In genomic region chr13:46052314-46053161, GRCh38 we compare ENCODE assay signal across 8 cellular contexts. TPM values are rescaled to one million over a fixed set of nuclear protein-coding genes. Genes with fewer than 3 reads are reported as not detected.
DNase-seq lines count a peak whose midpoint lies in the region; ATAC-seq and TF ChIP-seq lines count a peak whose summit lies in the region.

Gene ZC3H13 (minus strand): TSS chr13:46052746. CDS start chr13:46045507, 7,239 bp downstream.

- H3K27ac ChIP-seq in SK-N-SH (ENCODE audit: low read depth in 2 of 2, low read length in 1 of 2) (peak within 1 kb of the TSS; percentile 93), suprapubic skin (peak within 1 kb of the TSS; percentile 93)

- CTCF ChIA-PET in GM10248 (lab: Yijun Ruan, JAX), result interaction anchor here (0.8 to 2.0 kb wide), 8 partner anchors 10 to 269 kb away, joined by 3 to 9 read pairs (median 4); no protein-coding TSS in a partner anchor
- CTCF ChIA-PET in SK-N-SH (lab: Yijun Ruan, JAX), result interaction anchor here (0.5 to 1.5 kb wide), 7 partner anchors 10 to 245 kb away, joined by 3 to 7 read pairs (median 4); no protein-coding TSS in a partner anchor

- peak; percentile 26 to 74 for TF ChIP-seq POLR2A in suprapubic skin (IDR thresholded peaks at IDR 0.05)

- DNase-seq in GM10248 (ENCODE audit: extremely low spot score) (peak; percentile 93), NCI-H1048 (lab: John Stamatoyannopoulos, UW) (peak; percentile 30), SK-N-SH (peak; percentile 90), globus pallidus (ENCODE audit: low spot score) (peak; percentile 97), nucleus accumbens (lab: John Stamatoyannopoulos, UW) (peak; percentile 69 to 98 (median 91)), suprapubic skin (ENCODE audit: low spot score in 2 of 2) (peak; percentile 96)
- peak; percentile 93 for DNase-seq in activated naive CD4-positive, alpha-beta T cell treated with anti-CD3 and anti-CD28 coated beads, Interleukin-2, amount 50 U/mL, for 16 hours

- no peaks in the 10 kb centered on the region for H3K9me3 ChIP-seq in SK-N-SH
- no peaks in the 10 kb centered on the region for H3K9me3 ChIP-seq in suprapubic skin

- ATAC-seq in HG02571 (IDR thresholded peaks at IDR 0.05; ENCODE audit: unreplicated experiment), result peak; percentile 100

- H3K4me1 ChIP-seq in SK-N-SH (ENCODE audit: control insufficient read depth in 1 of 2, insufficient read depth in 2 of 2, low read depth in 1 of 2, low read length in 1 of 2) (peaks cover 4 to 17% of the 10 kb centered on the region in 2 experiments; a peak in 2 of 4 replicates), suprapubic skin (peaks cover 35% of the 10 kb centered on the region)

- no peaks in the 10 kb centered on the region for H3K27me3 ChIP-seq in SK-N-SH (ENCODE audit: insufficient read depth)
- peaks cover 5% of the 10 kb centered on the region for H3K27me3 ChIP-seq in suprapubic skin

- TF ChIP-seq RAD21 in SK-N-SH (IDR thresholded peaks at IDR 0.05; ENCODE audit: low read length), result no peak

- TF ChIP-seq EP300 in SK-N-SH (IDR thresholded peaks at IDR 0.05; ENCODE audit: borderline replicate concordance in 1 of 2, low read depth in 1 of 2, low read length in 1 of 2), result no peak
- no peak for TF ChIP-seq EP300 in suprapubic skin (IDR thresholded peaks at IDR 0.05)

- peak within 1 kb of the TSS; percentile 95 for H3K9ac ChIP-seq in SK-N-SH

- peak within 1 kb of the TSS; percentile 100 for H2AFZ ChIP-seq in SK-N-SH (ENCODE audit: low read depth)

- peaks cover 21% of the 10 kb centered on the region for H4K20me1 ChIP-seq in SK-N-SH (ENCODE audit: insufficient read depth)

- H3K9me2 ChIP-seq in SK-N-SH, result no peaks in the 10 kb centered on the region

- H3K4me3 ChIP-seq in SK-N-SH (ENCODE audit: low read depth in 2 of 2, low read length in 1 of 2) (peak within 1 kb of the TSS; percentile 97), suprapubic skin (peak within 1 kb of the TSS; percentile 89)

- POLR2A ChIA-PET in GM10248 (lab: Yijun Ruan, JAX), result interaction anchor here (0.6 to 0.7 kb wide), 4 partner anchors 47 to 711 kb away, joined by 3 to 6 read pairs (median 4); partner anchors contain the start of gene TPT1
- POLR2A ChIA-PET in SK-N-SH (lab: Yijun Ruan, JAX), result interaction anchor here (0.7 kb wide), 2 partner anchors 10 to 245 kb away, joined by 3 read pairs; no protein-coding TSS in a partner anchor

- WGBS in SK-N-SH (ENCODE audit: low lambda C conversion rate), result 1% methylated on average over 40 of the region's 57 CpGs
- WGBS in suprapubic skin, result under 1% methylated on average over 57 of the region's 57 CpGs

- H3K79me2 ChIP-seq in SK-N-SH (ENCODE audit: insufficient read depth), result peaks cover 55% of the 10 kb centered on the region

- H3K36me3 ChIP-seq in SK-N-SH (replicated peaks in 1 of 2; ENCODE audit: control insufficient read depth in 1 of 2, insufficient read depth in 2 of 2, low read length in 1 of 2) (no peaks in the 10 kb centered on the region), suprapubic skin (no peaks in the 10 kb centered on the region)

- peak within 1 kb of the TSS; percentile 86 for H3K4me2 ChIP-seq in SK-N-SH

- H3F3A ChIP-seq in SK-N-SH (replicated peaks; ENCODE audit: insufficient read depth), result peaks cover 6% of the 10 kb centered on the region

- TF ChIP-seq CTCF in GM10248 (IDR thresholded peaks at IDR 0.05; ENCODE audit: control extremely low read depth, extremely low read depth, low read depth, missing control alignments), result no peak
- peak; percentile 44; the same call in 1 of the 2 replicates for TF ChIP-seq CTCF in SK-N-SH (IDR thresholded peaks at IDR 0.05)
- TF ChIP-seq CTCF in suprapubic skin (IDR thresholded peaks at IDR 0.05), result peak; percentile 20 to 47

TF ChIP-seq in SK-N-SH, 30 proteins besides CTCF, POLR2A, EP300 and RAD21:
- TF ChIP-seq USF2 (IDR thresholded peaks at IDR 0.05; ENCODE audit: borderline replicate concordance, low read depth, low read length) (no peak), RCOR1 (IDR thresholded peaks at IDR 0.05; ENCODE audit: low read length) (0 out of 2 replicates have a peak, but pooled peaks have one; percentile 27), JUND (IDR thresholded peaks at IDR 0.05) (no peak), NFIC (IDR thresholded peaks at IDR 0.05; ENCODE audit: borderline replicate concordance) (no peak), TCF12 (IDR thresholded peaks at IDR 0.05) (no peak), MAX (IDR thresholded peaks at IDR 0.05; ENCODE audit: low read depth) (peak; percentile 82), GABPA (IDR thresholded peaks at IDR 0.05; ENCODE audit: low read depth) (peak; percentile 93), TAF1 (IDR thresholded peaks at IDR 0.05; ENCODE audit: borderline replicate concordance, low read depth, low read length) (peak; percentile 91), RFX5 (IDR thresholded peaks at IDR 0.05; ENCODE audit: low read length) (no peak), ELF1 (IDR thresholded peaks at IDR 0.05) (peak; percentile 81), MEF2A (IDR thresholded peaks at IDR 0.05; ENCODE audit: borderline replicate concordance, low read depth) (no peak), TEAD4 (IDR thresholded peaks at IDR 0.05; ENCODE audit: borderline replicate concordance, insufficient read depth) (no peak), CHD2 (IDR thresholded peaks at IDR 0.05; ENCODE audit: low read length, partially characterized antibody) (peak; percentile 79), MXI1 (IDR thresholded peaks at IDR 0.05; ENCODE audit: low read depth, low read length) (peak; percentile 96), RXRA (IDR thresholded peaks at IDR 0.05; ENCODE audit: borderline replicate concordance, low read depth) (no peak), YY1 (IDR thresholded peaks at IDR 0.05; ENCODE audit: low read depth) (peak; percentile 67), FOSL2 (IDR thresholded peaks at IDR 0.05; ENCODE audit: borderline replicate concordance, low read depth) (no peak), FOXJ3 (CRISPR knock-in tag; IDR thresholded peaks at IDR 0.05) (no peak), NRF1 (IDR thresholded peaks at IDR 0.05; ENCODE audit: low read depth, low read length) (peak; percentile 49), POLR2AphosphoS5 (IDR thresholded peaks at IDR 0.05; ENCODE audit: low read depth, low read length) (peak; percentile 94), ZBTB33 (IDR thresholded peaks at IDR 0.05; ENCODE audit: borderline replicate concordance, low read depth) (no peak), SIN3A (IDR thresholded peaks at IDR 0.05; ENCODE audit: borderline replicate concordance, low read depth, low read length) (peak; percentile 68; the same call in 1 of the 2 replicates)

RNA-seq across cellular contexts. Expression of gene ZC3H13, which starts in this region (rescaled TPM):
- polyA plus RNA-seq in SK-N-SH (2012; rRNA removed), result 3.9 and 4.4 TPM in 2 replicates
- 5.9 and 8.2 TPM in 2 replicates for polyA plus RNA-seq in SK-N-SH (2012; cell fraction: cytosol; rRNA removed)
- 6.0 and 8.7 TPM in 2 replicates for polyA plus RNA-seq in SK-N-SH (2012; cell fraction: nucleus; rRNA removed)
- 10 to 100 TPM; 18.8 to 40.6 (median 34.7) TPM for total RNA-seq in suprapubic skin

Comparison
In these comparisons a context has a peak if more than half of its experiments do, and no peak if none do; other contexts are left out.
1. Peak in every context shown above with its lines: DNase-seq, ATAC-seq, H3K4me3 ChIP-seq and H3K27ac ChIP-seq.
2. DNase-seq: peak in every context shown above with its lines; median percentile 97 in globus pallidus; 96 in suprapubic skin; 93 in GM10248; 93 in activated naive CD4-positive, alpha-beta T cell treated with anti-CD3 and anti-CD28 coated beads, Interleukin-2, amount 50 U/mL, for 16 hours; 91 in nucleus accumbens; 90 in SK-N-SH; 30 in NCI-H1048.